Comparison of ENCODE assay signal across 8 cellular contexts in genomic region chr1:146007048-146007784, GRCh38. TPM values are rescaled to one million over a fixed set of nuclear protein-coding genes. Genes with fewer than 3 reads are reported as not detected.
A peak's percentile ranks its signal among the peaks of the same experiment; 100 is the strongest.
DNase-seq lines count a peak whose midpoint lies in the region; ATAC-seq and TF ChIP-seq lines count a peak whose summit lies in the region.

No MANE protein-coding gene starts in this region.

- H3K27me3 Mint-ChIP-seq in activated T-helper 17 cell treated with anti-CD3 and anti-CD28 coated beads, Interleukin-2, amount 50 U/mL, for 72 hours, result no peaks in the 10 kb centered on the region

- peak; percentile 97 for ATAC-seq in activated T-helper 17 cell treated with anti-CD3 and anti-CD28 coated beads, Interleukin-2, amount 50 U/mL, for 72 hours (replicated peaks)
- peak; percentile 92 to 94 for ATAC-seq in upper lobe of left lung (ENCODE audit: low FRiP score in 2 of 2)

- H3K27me3 ChIP-seq in neutrophil (no peaks in the 10 kb centered on the region), upper lobe of left lung (no peaks in the 10 kb centered on the region)

- no peaks in the 10 kb centered on the region for H3K9me3 ChIP-seq in neutrophil
- no peaks in the 10 kb centered on the region for H3K9me3 ChIP-seq in upper lobe of left lung

- H3K4me3 ChIP-seq in neutrophil (ENCODE audit: low read depth in 1 of 2, low read length in 1 of 2) (peak overlapping the region; percentile 35 to 55), upper lobe of left lung (peak overlapping the region in 2 of 4 donors; percentile 9 to 10)

- peak in 3 of 4 donors; percentile 43 to 89 (median 73) for TF ChIP-seq POLR2A in upper lobe of left lung (IDR thresholded peaks at IDR 0.05)

- WGBS in upper lobe of left lung, 2 donors, result 1 to 2% methylated on average over 3 of the region's 3 CpGs

- peaks cover 22% of the 10 kb centered on the region for H3K4me1 Mint-ChIP-seq in activated T-helper 17 cell treated with anti-CD3 and anti-CD28 coated beads, Interleukin-2, amount 50 U/mL, for 72 hours

- H3K36me3 ChIP-seq in neutrophil (no peaks in the 10 kb centered on the region), upper lobe of left lung (no peaks in the 10 kb centered on the region)

- H3K4me1 ChIP-seq in neutrophil (ENCODE audit: control insufficient read depth in 1 of 2, insufficient read depth in 1 of 2, low read depth in 1 of 2, low read length in 1 of 2), result peaks cover 7 to 12% of the 10 kb centered on the region in 2 experiments
- peaks cover 43 to 63% (median 48%) of the 10 kb centered on the region in 4 donors for H3K4me1 ChIP-seq in upper lobe of left lung

- peak overlapping the region; percentile 88 for H3K27ac Mint-ChIP-seq in activated T-helper 17 cell treated with anti-CD3 and anti-CD28 coated beads, Interleukin-2, amount 50 U/mL, for 72 hours

- H3K36me3 Mint-ChIP-seq in activated T-helper 17 cell treated with anti-CD3 and anti-CD28 coated beads, Interleukin-2, amount 50 U/mL, for 72 hours (ENCODE audit: low read depth), result no peaks in the 10 kb centered on the region

- H3K4me3 Mint-ChIP-seq in activated T-helper 17 cell treated with anti-CD3 and anti-CD28 coated beads, Interleukin-2, amount 50 U/mL, for 72 hours, result peak overlapping the region; percentile 49

- DNase-seq in NCI-H510A treated with DMSO at 0.1 percent for 48 hours (lab: John Stamatoyannopoulos, UW), result peak; percentile 74
- no peak for DNase-seq in NCI-H510A (lab: John Stamatoyannopoulos, UW)
- peak; percentile 86 for DNase-seq in RKO (ENCODE audit: low spot score)
- DNase-seq in fibroblast of the conjunctiva (ENCODE audit: low read depth), result peak; percentile 83
- DNase-seq in upper lobe of left lung, result peak in 1 of 2 donors; percentile 67

- TF ChIP-seq CTCF in LNCAP (IDR thresholded peaks at IDR 0.05) (peak; percentile 84), neutrophil (IDR thresholded peaks at IDR 0.05) (peak; percentile 84), upper lobe of left lung (IDR thresholded peaks at IDR 0.05) (peak; percentile 79 to 97 (median 90))

- H3K9me3 Mint-ChIP-seq in activated T-helper 17 cell treated with anti-CD3 and anti-CD28 coated beads, Interleukin-2, amount 50 U/mL, for 72 hours, result no peaks in the 10 kb centered on the region

- H3K27ac ChIP-seq in neutrophil, result peak overlapping the region; percentile 89
- H3K27ac ChIP-seq in upper lobe of left lung, result peak overlapping the region; percentile 75 to 90 (median 84)

- peak; percentile 81 to 99 (median 95) for TF ChIP-seq EP300 in upper lobe of left lung (IDR thresholded peaks at IDR 0.05)

RNA-seq across cellular contexts. Expression of gene TXNIP, which starts 10.8 kb away (rescaled TPM):
- 100 to 1,000 TPM in 1 of 2 donors, 10 to 100 TPM in 1; 74.2 to 269 TPM for total RNA-seq in activated T-helper 17 cell treated with anti-CD3 and anti-CD28 coated beads, Interleukin-2, amount 50 U/mL, for 72 hours
- 1,000 to 10,000 TPM in 3 of 6 donors, 100 to 1,000 TPM in 3; 703 to 1,481 (median 910) TPM for total RNA-seq in upper lobe of left lung

RNA-seq across cellular contexts. Expression of gene HJV, which starts 14.3 kb away (rescaled TPM):
- total RNA-seq in activated T-helper 17 cell treated with anti-CD3 and anti-CD28 coated beads, Interleukin-2, amount 50 U/mL, for 72 hours, result not detected
- not detected for total RNA-seq in upper lobe of left lung

RNA-seq across cellular contexts. Expression of gene POLR3GL, which starts 42.7 kb away (rescaled TPM):
- total RNA-seq in activated T-helper 17 cell treated with anti-CD3 and anti-CD28 coated beads, Interleukin-2, amount 50 U/mL, for 72 hours, result 10 to 100 TPM; 16.9 to 26.0 TPM
- 10 to 100 TPM; 18.7 to 25.7 (median 22.5) TPM for total RNA-seq in upper lobe of left lung

RNA-seq across cellular contexts. Expression of gene ANKRD34A, which starts 42.8 kb away (rescaled TPM):
- 1 to 10 TPM; 4.6 to 4.8 TPM for total RNA-seq in activated T-helper 17 cell treated with anti-CD3 and anti-CD28 coated beads, Interleukin-2, amount 50 U/mL, for 72 hours
- 1 to 10 TPM in 2 of 6 donors, under 1 TPM in 4; 0.30 to 2.6 (median 0.73) TPM for total RNA-seq in upper lobe of left lung

RNA-seq across cellular contexts. Expression of gene LIX1L, which starts 49.4 kb away (rescaled TPM):
- total RNA-seq in activated T-helper 17 cell treated with anti-CD3 and anti-CD28 coated beads, Interleukin-2, amount 50 U/mL, for 72 hours, result 10 to 100 TPM; 43.4 to 61.2 TPM
- total RNA-seq in upper lobe of left lung, result 10 to 100 TPM in 5 of 6 donors, 1 to 10 TPM in 1; 5.2 to 35.6 (median 16.5) TPM
